ENCODE assay signal across 17 cellular contexts in the genomic region with DNA sequence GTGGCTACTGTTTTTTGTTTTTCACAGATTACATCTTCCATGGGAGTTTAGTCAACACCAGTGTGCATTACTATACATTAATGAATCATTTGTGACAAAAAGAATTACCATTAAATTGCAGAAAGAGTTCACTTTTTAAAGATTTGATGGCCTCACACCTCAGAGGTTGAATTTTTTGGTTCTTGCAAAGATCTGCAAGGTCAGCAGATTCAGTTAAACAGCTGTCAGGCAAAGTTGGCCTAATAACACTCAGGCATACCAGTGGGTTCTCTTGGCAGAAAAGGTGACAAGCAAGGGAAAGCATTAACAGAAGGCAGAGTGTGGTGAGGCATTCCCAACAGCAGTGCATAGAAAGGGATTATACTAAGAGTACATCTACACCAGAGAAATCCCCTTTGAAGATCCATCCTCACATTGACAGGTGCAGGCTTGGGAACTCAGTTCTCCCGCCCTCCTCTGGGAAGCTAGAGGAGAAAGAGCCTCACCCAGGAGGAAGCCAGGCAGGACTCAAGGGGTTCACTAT. TPM values are rescaled to one million over a fixed set of nuclear protein-coding genes. Genes with fewer than 3 reads are reported as not detected.
DNase-seq lines count a peak whose midpoint lies in the region; ATAC-seq, FAIRE-seq and TF ChIP-seq lines count a peak whose summit lies in the region.
"Had no signal": no experiment of that assay in that cellular context is flagged by ENCODE, and none has a peak within 500 bp of the region (broad histone marks: within the 10 kb centered on the region; RNA-seq: fewer than 3 reads in every experiment).

No MANE protein-coding gene starts in this region.

- DNase-seq in NCI-H2171 treated with DMSO at 0.1 percent for 48 hours (lab: John Stamatoyannopoulos, UW) = peak; percentile 51
- no peak for DNase-seq in NCI-H2171 (lab: John Stamatoyannopoulos, UW)
- peak; percentile 29 for DNase-seq in NCI-H1694 (lab: John Stamatoyannopoulos, UW)
- DNase-seq in NCI-H82 treated with DMSO at 0.1 percent for 48 hours (lab: John Stamatoyannopoulos, UW; ENCODE audit: unreplicated experiment) = peak; percentile 64
- DNase-seq in progenitor cell of endocrine pancreas (ENCODE audit: low spot score, unreplicated experiment) = no peak
- DNase-seq in NOMO-1 (lab: John Stamatoyannopoulos, UW; ENCODE audit: unreplicated experiment in 2 of 2) = no peak
- no peak for DNase-seq in frontal cortex (ENCODE audit: low spot score in 2 of 2)
- DNase-seq: AML-193; Caco-2; CD8-positive, alpha-beta memory T cell; DMS79; GM23248; H7 had no signal

- H3K4me3 Mint-ChIP-seq in progenitor cell of endocrine pancreas (ENCODE audit: low read depth) = no peak overlapping the region
- H3K4me3 Mint-ChIP-seq: CD8-positive, alpha-beta memory T cell had no signal

- peaks cover 1% of the 10 kb centered on the region for H3K36me3 Mint-ChIP-seq in progenitor cell of endocrine pancreas (ENCODE audit: insufficient read depth)

- peak overlapping the region; percentile 40 for H3K27ac Mint-ChIP-seq in progenitor cell of endocrine pancreas
- H3K27ac Mint-ChIP-seq: CD8-positive, alpha-beta memory T cell had no signal

- ATAC-seq in HG03521 (IDR thresholded peaks at IDR 0.05; ENCODE audit: unreplicated experiment) = no peak
- ATAC-seq: GM12878 had no signal

- no peak for FAIRE-seq in frontal cortex (lab: Jason Lieb, UNC)
- FAIRE-seq: GM12878, GM18507, HTR-8/SVneo had no signal

- no peaks in the 10 kb centered on the region for H3K27me3 Mint-ChIP-seq in progenitor cell of endocrine pancreas

- H3K9me3 Mint-ChIP-seq in progenitor cell of endocrine pancreas (ENCODE audit: low read depth) = no peaks in the 10 kb centered on the region

- H3K4me1 Mint-ChIP-seq in progenitor cell of endocrine pancreas (ENCODE audit: low read depth) = peaks cover 2% of the 10 kb centered on the region
- H3K4me1 Mint-ChIP-seq: CD8-positive, alpha-beta memory T cell had no signal

- no peak for TF ChIP-seq CTCF in progenitor cell of endocrine pancreas (IDR thresholded peaks at IDR 0.05; ENCODE audit: unreplicated experiment)

RNA-seq across cellular contexts. Expression of gene PTX3, which starts 24.3 kb away (rescaled TPM):
- 0.34 and 0.40 TPM in 2 replicates for total RNA-seq in progenitor cell of endocrine pancreas
- total RNA-seq in frontal cortex = 16.7 TPM
- total RNA-seq: Caco-2; CD8-positive, alpha-beta memory T cell; GM12878 had no signal

Comparison
In these comparisons a context has a peak if more than half of its experiments do, and no peak if none do; other contexts are left out.
1. DNase-seq: peak in NCI-H2171 treated with DMSO at 0.1 percent for 48 hours (single experiment), NCI-H1694 (single experiment) and NCI-H82 treated with DMSO at 0.1 percent for 48 hours (single experiment); none in NCI-H2171 (single experiment), progenitor cell of endocrine pancreas (single experiment), NOMO-1 (0 of 2) and frontal cortex (0 of 2).
2. RNA of gene PTX3, which starts 24.3 kb away (total RNA-seq): 16.7 TPM in frontal cortex (single experiment); 0.34 to 0.40 TPM in progenitor cell of endocrine pancreas; every median in the first group is over 10 times any median in the second.